Comparison of ENCODE assay signal across 2 cellular contexts in genomic region chr7:5448378-5449042, GRCh38.
TF ChIP-seq lines count a peak whose summit lies in the region.

No MANE protein-coding gene starts in this region.

TF ChIP-seq in SK-N-SH, 30 proteins besides CTCF, POLR2A, EP300 and RAD21 (continued from another document):
- TF ChIP-seq, protein P1, sequence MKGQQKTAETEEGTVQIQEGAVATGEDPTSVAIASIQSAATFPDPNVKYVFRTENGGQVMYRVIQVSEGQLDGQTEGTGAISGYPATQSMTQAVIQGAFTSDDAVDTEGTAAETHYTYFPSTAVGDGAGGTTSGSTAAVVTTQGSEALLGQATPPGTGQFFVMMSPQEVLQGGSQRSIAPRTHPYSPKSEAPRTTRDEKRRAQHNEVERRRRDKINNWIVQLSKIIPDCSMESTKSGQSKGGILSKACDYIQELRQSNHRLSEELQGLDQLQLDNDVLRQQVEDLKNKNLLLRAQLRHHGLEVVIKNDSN (IDR thresholded peaks at IDR 0.05; ENCODE audit: borderline replicate concordance, low read depth): no peak
- no peak for TF ChIP-seq POLR2AphosphoS5 (IDR thresholded peaks at IDR 0.05; ENCODE audit: low read depth, low read length)
- no peak for TF ChIP-seq YY1 (IDR thresholded peaks at IDR 0.05; ENCODE audit: low read depth)
- no peak for TF ChIP-seq SMC3 (IDR thresholded peaks at IDR 0.05; ENCODE audit: low read depth, low read length)
- no peak for TF ChIP-seq FOXM1 (IDR thresholded peaks at IDR 0.05; ENCODE audit: low read depth)
- TF ChIP-seq, protein P2, sequence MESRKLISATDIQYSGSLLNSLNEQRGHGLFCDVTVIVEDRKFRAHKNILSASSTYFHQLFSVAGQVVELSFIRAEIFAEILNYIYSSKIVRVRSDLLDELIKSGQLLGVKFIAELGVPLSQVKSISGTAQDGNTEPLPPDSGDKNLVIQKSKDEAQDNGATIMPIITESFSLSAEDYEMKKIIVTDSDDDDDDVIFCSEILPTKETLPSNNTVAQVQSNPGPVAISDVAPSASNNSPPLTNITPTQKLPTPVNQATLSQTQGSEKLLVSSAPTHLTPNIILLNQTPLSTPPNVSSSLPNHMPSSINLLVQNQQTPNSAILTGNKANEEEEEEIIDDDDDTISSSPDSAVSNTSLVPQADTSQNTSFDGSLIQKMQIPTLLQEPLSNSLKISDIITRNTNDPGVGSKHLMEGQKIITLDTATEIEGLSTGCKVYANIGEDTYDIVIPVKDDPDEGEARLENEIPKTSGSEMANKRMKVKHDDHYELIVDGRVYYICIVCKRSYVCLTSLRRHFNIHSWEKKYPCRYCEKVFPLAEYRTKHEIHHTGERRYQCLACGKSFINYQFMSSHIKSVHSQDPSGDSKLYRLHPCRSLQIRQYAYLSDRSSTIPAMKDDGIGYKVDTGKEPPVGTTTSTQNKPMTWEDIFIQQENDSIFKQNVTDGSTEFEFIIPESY (IDR thresholded peaks at IDR 0.05; ENCODE audit: borderline replicate concordance, low read depth): no peak
- no peak for TF ChIP-seq MEF2A (IDR thresholded peaks at IDR 0.05; ENCODE audit: borderline replicate concordance, low read depth)
- TF ChIP-seq, protein P3, sequence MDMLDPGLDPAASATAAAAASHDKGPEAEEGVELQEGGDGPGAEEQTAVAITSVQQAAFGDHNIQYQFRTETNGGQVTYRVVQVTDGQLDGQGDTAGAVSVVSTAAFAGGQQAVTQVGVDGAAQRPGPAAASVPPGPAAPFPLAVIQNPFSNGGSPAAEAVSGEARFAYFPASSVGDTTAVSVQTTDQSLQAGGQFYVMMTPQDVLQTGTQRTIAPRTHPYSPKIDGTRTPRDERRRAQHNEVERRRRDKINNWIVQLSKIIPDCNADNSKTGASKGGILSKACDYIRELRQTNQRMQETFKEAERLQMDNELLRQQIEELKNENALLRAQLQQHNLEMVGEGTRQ (IDR thresholded peaks at IDR 0.05; ENCODE audit: borderline replicate concordance, low read depth, low read length): no peak
- no peak for TF ChIP-seq TAF1 (IDR thresholded peaks at IDR 0.05; ENCODE audit: borderline replicate concordance, low read depth, low read length)
- TF ChIP-seq ELF1 (IDR thresholded peaks at IDR 0.05): no peak
- no peak for TF ChIP-seq NFIC (IDR thresholded peaks at IDR 0.05; ENCODE audit: borderline replicate concordance)
- no peak for TF ChIP-seq MAX (IDR thresholded peaks at IDR 0.05; ENCODE audit: low read depth)
- no peak for TF ChIP-seq RCOR1 (IDR thresholded peaks at IDR 0.05; ENCODE audit: low read length)
- no peak for TF ChIP-seq RXRA (IDR thresholded peaks at IDR 0.05; ENCODE audit: borderline replicate concordance, low read depth)
- TF ChIP-seq IRF3 (IDR thresholded peaks at IDR 0.05; ENCODE audit: low read depth, low read length): no peak
- TF ChIP-seq, protein P4, sequence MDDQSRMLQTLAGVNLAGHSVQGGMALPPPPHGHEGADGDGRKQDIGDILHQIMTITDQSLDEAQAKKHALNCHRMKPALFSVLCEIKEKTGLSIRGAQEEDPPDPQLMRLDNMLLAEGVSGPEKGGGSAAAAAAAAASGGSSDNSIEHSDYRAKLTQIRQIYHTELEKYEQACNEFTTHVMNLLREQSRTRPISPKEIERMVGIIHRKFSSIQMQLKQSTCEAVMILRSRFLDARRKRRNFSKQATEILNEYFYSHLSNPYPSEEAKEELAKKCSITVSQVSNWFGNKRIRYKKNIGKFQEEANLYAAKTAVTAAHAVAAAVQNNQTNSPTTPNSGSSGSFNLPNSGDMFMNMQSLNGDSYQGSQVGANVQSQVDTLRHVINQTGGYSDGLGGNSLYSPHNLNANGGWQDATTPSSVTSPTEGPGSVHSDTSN (IDR thresholded peaks at IDR 0.05): no peak
- TF ChIP-seq MXI1 (IDR thresholded peaks at IDR 0.05; ENCODE audit: low read depth, low read length): no peak
- TF ChIP-seq FOSL2 (IDR thresholded peaks at IDR 0.05; ENCODE audit: borderline replicate concordance, low read depth): no peak

TF ChIP-seq in SK-N-SH treated with all-trans-retinoic acid at 6 μM for 48 hours, 23 proteins besides CTCF, POLR2A, EP300 and RAD21 (continued from another document):
- no peak for TF ChIP-seq PATZ1 (CRISPR knock-in tag; IDR thresholded peaks at IDR 0.05; ENCODE audit: borderline replicate concordance)
- TF ChIP-seq, protein P5, sequence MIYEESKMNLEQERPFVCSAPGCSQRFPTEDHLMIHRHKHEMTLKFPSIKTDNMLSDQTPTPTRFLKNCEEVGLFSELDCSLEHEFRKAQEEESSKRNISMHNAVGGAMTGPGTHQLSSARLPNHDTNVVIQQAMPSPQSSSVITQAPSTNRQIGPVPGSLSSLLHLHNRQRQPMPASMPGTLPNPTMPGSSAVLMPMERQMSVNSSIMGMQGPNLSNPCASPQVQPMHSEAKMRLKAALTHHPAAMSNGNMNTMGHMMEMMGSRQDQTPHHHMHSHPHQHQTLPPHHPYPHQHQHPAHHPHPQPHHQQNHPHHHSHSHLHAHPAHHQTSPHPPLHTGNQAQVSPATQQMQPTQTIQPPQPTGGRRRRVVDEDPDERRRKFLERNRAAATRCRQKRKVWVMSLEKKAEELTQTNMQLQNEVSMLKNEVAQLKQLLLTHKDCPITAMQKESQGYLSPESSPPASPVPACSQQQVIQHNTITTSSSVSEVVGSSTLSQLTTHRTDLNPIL (CRISPR knock-in tag; IDR thresholded peaks at IDR 0.05; ENCODE audit: low read depth): no peak
- TF ChIP-seq CSDC2 (CRISPR knock-in tag; IDR thresholded peaks at IDR 0.05): no peak
- no peak for TF ChIP-seq ZC3H10 (CRISPR knock-in tag; IDR thresholded peaks at IDR 0.05)
- TF ChIP-seq SNAI2 (CRISPR knock-in tag; IDR thresholded peaks at IDR 0.05): no peak
- no peak for TF ChIP-seq TSHZ2 (CRISPR knock-in tag; IDR thresholded peaks at IDR 0.05)
- TF ChIP-seq BACH2 (CRISPR knock-in tag; IDR thresholded peaks at IDR 0.05; ENCODE audit: borderline replicate concordance): no peak
- no peak for TF ChIP-seq OSR1 (CRISPR knock-in tag; IDR thresholded peaks at IDR 0.05)
- TF ChIP-seq RARB (CRISPR knock-in tag; IDR thresholded peaks at IDR 0.05): no peak
